In genomic region chr3:46960081-46960701, GRCh38 we compare ENCODE assay signal across 8 cellular contexts. TPM values are rescaled to one million over a fixed set of nuclear protein-coding genes. Genes with fewer than 3 reads are reported as not detected.
DNase-seq lines count a peak whose midpoint lies in the region; TF ChIP-seq lines count a peak whose summit lies in the region.

No MANE protein-coding gene starts in this region.

- H3F3A ChIP-seq in OCI-LY1 (ENCODE audit: insufficient read depth, low read length) = no peaks in the 10 kb centered on the region

- DNase-seq in ELR (ENCODE audit: low read depth) = peak; percentile 68
- DNase-seq in epidermal melanocyte (ENCODE audit: insufficient read length, low spot score) = peak; percentile 60
- no peak for DNase-seq in osteocyte (ENCODE audit: extremely low spot score, unreplicated experiment)
- no peak for DNase-seq in glomerular visceral epithelial cell (ENCODE audit: extremely low spot score)
- DNase-seq in KBM-7 = no peak
- DNase-seq in cerebellar cortex (ENCODE audit: low spot score) = no peak
- DNase-seq in GDM1 (lab: John Stamatoyannopoulos, UW) = no peak

- no peaks in the 10 kb centered on the region for H3K9me3 ChIP-seq in OCI-LY1 (ENCODE audit: low read length)

- H2AFZ ChIP-seq in OCI-LY1 (ENCODE audit: low read length) = no peak overlapping the region

- H3K9me3 Mint-ChIP-seq in osteocyte (ENCODE audit: unreplicated experiment) = no peaks in the 10 kb centered on the region

- no peak overlapping the region for H3K4me2 ChIP-seq in OCI-LY1 (ENCODE audit: low read length)

- TF ChIP-seq CTCF in OCI-LY1 (IDR thresholded peaks at IDR 0.05; ENCODE audit: low read length) (no peak), osteocyte (IDR thresholded peaks at IDR 0.05) (no peak)

- peak overlapping the region; percentile 20 for H3K27ac ChIP-seq in OCI-LY1 (ENCODE audit: low read depth, low read length, poor library complexity, severe bottlenecking)

- no peak overlapping the region for H3K4me3 ChIP-seq in OCI-LY1 (ENCODE audit: low read depth, low read length, poor library complexity, severe bottlenecking)

- H3K4me1 ChIP-seq in OCI-LY1 (ENCODE audit: insufficient read depth, low read length, severe bottlenecking) = peaks cover 66% of the 10 kb centered on the region

- H3K36me3 ChIP-seq in OCI-LY1 (ENCODE audit: insufficient read depth, low read length) = peaks cover 24% of the 10 kb centered on the region

- no peaks in the 10 kb centered on the region for H4K20me1 ChIP-seq in OCI-LY1 (ENCODE audit: insufficient read depth, low read length)

- H3K9ac ChIP-seq in OCI-LY1 (ENCODE audit: low read length) = no peak overlapping the region; the same call in 1 of the 2 replicates

- in situ Hi-C loops in KBM-7 (cut with MboI; ENCODE audit: low pct_unique_long_range_greater_than_20kb, low sequenced_read_pairs) = no loop called here

- no peak overlapping the region for H3K4me3 Mint-ChIP-seq in osteocyte (ENCODE audit: unreplicated experiment)

- no peaks in the 10 kb centered on the region for H3K9me2 ChIP-seq in OCI-LY1 (ENCODE audit: low read depth, low read length)

- peaks cover 82% of the 10 kb centered on the region for H3K79me2 ChIP-seq in OCI-LY1 (ENCODE audit: insufficient read depth, low read length)

- no peaks in the 10 kb centered on the region for H3K27me3 ChIP-seq in OCI-LY1 (ENCODE audit: insufficient read depth, low read length)

- H3K27me3 Mint-ChIP-seq in osteocyte (ENCODE audit: unreplicated experiment) = no peaks in the 10 kb centered on the region

- peaks cover 43% of the 10 kb centered on the region for H3K4me1 Mint-ChIP-seq in osteocyte (ENCODE audit: unreplicated experiment)

- H3K27ac Mint-ChIP-seq in osteocyte (ENCODE audit: unreplicated experiment) = peak overlapping the region; percentile 81

- peaks cover 2% of the 10 kb centered on the region for H3K36me3 Mint-ChIP-seq in osteocyte (ENCODE audit: unreplicated experiment)

RNA-seq across cellular contexts. Expression of gene CCDC12, which starts 16.4 kb away (rescaled TPM):
- total RNA-seq in osteocyte = 34.5 and 37.4 TPM in 2 replicates

RNA-seq across cellular contexts. Expression of gene NBEAL2, which starts 19.3 kb away (rescaled TPM):
- total RNA-seq in osteocyte = 14.0 and 21.8 TPM in 2 replicates

Comparison
In these comparisons a context has a peak if more than half of its experiments do, and no peak if none do; other contexts are left out.
1. DNase-seq: peak in ELR (single experiment) and epidermal melanocyte (single experiment); none in osteocyte (single experiment), glomerular visceral epithelial cell (single experiment), KBM-7 (single experiment), cerebellar cortex (single experiment) and GDM1 (single experiment).